ENCODE assay signal across 31 cellular contexts in the genomic region with DNA sequence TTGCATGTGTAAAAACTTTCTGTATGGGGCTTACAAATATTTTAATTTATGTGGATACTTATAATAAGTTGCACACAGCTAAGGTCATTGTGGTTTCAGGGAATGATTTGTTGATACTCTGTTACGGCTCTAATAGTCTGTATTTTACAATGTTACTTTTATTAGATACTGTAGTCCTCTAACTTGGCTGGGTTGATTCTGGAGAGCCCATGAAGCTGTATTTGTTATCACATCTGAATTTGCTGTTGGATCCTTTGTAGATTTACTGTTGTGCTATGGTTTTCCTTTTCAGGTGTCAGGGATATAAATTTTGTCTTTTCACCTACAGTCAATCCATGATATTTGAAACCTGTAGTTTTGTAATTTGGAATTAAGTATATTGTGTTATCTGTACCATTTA.
"Had no signal": no experiment of that assay in that cellular context is flagged by ENCODE, and none has a peak within 500 bp of the region (broad histone marks: within the 10 kb centered on the region; RNA-seq: fewer than 3 reads in every experiment).

No MANE protein-coding gene starts in this region.

- H3K36me3 ChIP-seq: ascending aorta, breast epithelium, cardiac muscle cell, colonic mucosa, gastrocnemius medialis had no signal

- H3K27ac ChIP-seq: ascending aorta, breast epithelium, colonic mucosa had no signal

- H3K4me3 ChIP-seq: ascending aorta, breast epithelium, cardiac muscle cell, colonic mucosa, gastrocnemius medialis had no signal

- DNase-seq: activated CD4-positive, alpha-beta memory T cell treated with anti-CD3 and anti-CD28 coated beads, Interleukin-2, amount 10 ng/mL, durations not matched to agents 7 days and 5 days; activated CD4-positive, alpha-beta T cell treated with anti-CD3 and anti-CD28 coated beads for 1 hour; activated CD4-positive, alpha-beta T cell treated with anti-CD3 and anti-CD28 coated beads for 4 hours; activated CD4-positive, alpha-beta T cell treated with anti-CD3 and anti-CD28 coated beads, Interleukin-2, amount 10 ng/mL, durations not matched to agents 7 days and 5 days; activated CD4-positive, alpha-beta T cell treated with anti-CD3 and anti-CD28 coated beads, Interleukin-2, amount 50 U/mL, for 4 hours; activated CD8-positive, alpha-beta memory T cell treated with anti-CD3 and anti-CD28 coated beads, Interleukin-2, amount 50 U/mL, for 48 hours; activated gamma-delta T cell; activated naive CD4-positive, alpha-beta T cell; activated naive CD4-positive, alpha-beta T cell treated with anti-CD3 and anti-CD28 coated beads, Interleukin-2, amount 10 ng/mL, durations not matched to agents 7 days and 5 days; activated naive CD8-positive, alpha-beta T cell treated with anti-CD3 and anti-CD28 coated beads, Interleukin-2, amount 10 ng/mL, durations not matched to agents 7 days and 5 days; activated T-cell treated with anti-CD3 and anti-CD28 coated beads for 4 hours; activated T-cell treated with anti-CD3 and anti-CD28 coated beads, Interleukin-2, amount 50 U/mL, for 24 hours; activated T-cell treated with anti-CD3 and anti-CD28 coated beads, Interleukin-2, amount 50 U/mL, for 72 hours; central memory CD4-positive, alpha-beta T cell; cerebellar nuclear complex; colonic mucosa; effector CD8-positive, alpha-beta T cell; foreskin fibroblast; gastrocnemius medialis; head of caudate nucleus; hippocampal formation; T1000 had no signal

- H3K9me3 Mint-ChIP-seq: activated CD4-positive, alpha-beta memory T cell treated with anti-CD3 and anti-CD28 coated beads, Interleukin-2, amount 10 ng/mL, durations not matched to agents 7 days and 5 days; activated naive CD4-positive, alpha-beta T cell treated with anti-CD3 and anti-CD28 coated beads, Interleukin-2, amount 10 ng/mL, durations not matched to agents 7 days and 5 days; activated naive CD4-positive, alpha-beta T cell treated with anti-CD3 and anti-CD28 coated beads, Interleukin-2, amount 50 U/mL, for 72 hours; activated naive CD8-positive, alpha-beta T cell treated with anti-CD3 and anti-CD28 coated beads, Interleukin-2, amount 10 ng/mL, durations not matched to agents 7 days and 5 days; activated T-cell treated with anti-CD3 and anti-CD28 coated beads, Interleukin-2, amount 50 U/mL, for 24 hours; activated T-cell treated with anti-CD3 and anti-CD28 coated beads, Interleukin-2, amount 50 U/mL, for 72 hours; brain; T-helper 1 cell treated with Interleukin-12 subunit alpha and Interleukin-12 subunit beta and Interleukin-4 antibody, amounts not matched to agents 30 μg/mL and 1 μg/mL, for 36 hours; T-helper 2 cell treated with Interferon-gamma antibody and Interleukin-4, amounts not matched to agents 5 μg/mL and 100 μg/mL, for 36 hours; WTC11 had no signal

- H3K4me1 Mint-ChIP-seq: activated naive CD4-positive, alpha-beta T cell treated with anti-CD3 and anti-CD28 coated beads, Interleukin-2, amount 10 ng/mL, durations not matched to agents 7 days and 5 days had no signal

- H3K27me3 Mint-ChIP-seq: activated CD4-positive, alpha-beta memory T cell treated with anti-CD3 and anti-CD28 coated beads, Interleukin-2, amount 10 ng/mL, durations not matched to agents 7 days and 5 days; activated CD4-positive, alpha-beta T cell treated with anti-CD3 and anti-CD28 coated beads, Interleukin-2, amount 10 ng/mL, durations not matched to agents 7 days and 5 days; activated naive CD4-positive, alpha-beta T cell treated with anti-CD3 and anti-CD28 coated beads, Interleukin-2, amount 10 ng/mL, durations not matched to agents 7 days and 5 days; activated naive CD8-positive, alpha-beta T cell treated with anti-CD3 and anti-CD28 coated beads, Interleukin-2, amount 10 ng/mL, durations not matched to agents 7 days and 5 days; activated T-cell treated with anti-CD3 and anti-CD28 coated beads, Interleukin-2, amount 50 U/mL, for 24 hours had no signal

- H3K4me3 Mint-ChIP-seq: activated CD4-positive, alpha-beta memory T cell treated with anti-CD3 and anti-CD28 coated beads, Interleukin-2, amount 10 ng/mL, durations not matched to agents 7 days and 5 days; activated CD4-positive, alpha-beta T cell treated with anti-CD3 and anti-CD28 coated beads, Interleukin-2, amount 10 ng/mL, durations not matched to agents 7 days and 5 days; activated naive CD4-positive, alpha-beta T cell treated with anti-CD3 and anti-CD28 coated beads, Interleukin-2, amount 10 ng/mL, durations not matched to agents 7 days and 5 days; activated naive CD8-positive, alpha-beta T cell treated with anti-CD3 and anti-CD28 coated beads, Interleukin-2, amount 10 ng/mL, durations not matched to agents 7 days and 5 days; activated T-cell treated with anti-CD3 and anti-CD28 coated beads, Interleukin-2, amount 50 U/mL, for 24 hours; activated T-cell treated with anti-CD3 and anti-CD28 coated beads, Interleukin-2, amount 50 U/mL, for 72 hours; brain; T-helper 1 cell treated with Interleukin-12 subunit alpha and Interleukin-12 subunit beta and Interleukin-4 antibody, amounts not matched to agents 30 μg/mL and 1 μg/mL, for 36 hours; T-helper 2 cell treated with Interferon-gamma antibody and Interleukin-4, amounts not matched to agents 5 μg/mL and 100 μg/mL, for 36 hours; WTC11 had no signal

- ATAC-seq: activated naive CD4-positive, alpha-beta T cell treated with anti-CD3 and anti-CD28 coated beads, Interleukin-2, amount 50 U/mL, for 72 hours; activated T-cell treated with anti-CD3 and anti-CD28 coated beads, Interleukin-2, amount 50 U/mL, for 72 hours; esophagus mucosa; gastrocnemius medialis; WTC11 had no signal

- H3K9me3 ChIP-seq: ascending aorta, breast epithelium, colonic mucosa, gastrocnemius medialis had no signal

- H3K27ac Mint-ChIP-seq: activated CD4-positive, alpha-beta T cell treated with anti-CD3 and anti-CD28 coated beads, Interleukin-2, amount 10 ng/mL, durations not matched to agents 7 days and 5 days; activated naive CD4-positive, alpha-beta T cell treated with anti-CD3 and anti-CD28 coated beads, Interleukin-2, amount 10 ng/mL, durations not matched to agents 7 days and 5 days; activated naive CD4-positive, alpha-beta T cell treated with anti-CD3 and anti-CD28 coated beads, Interleukin-2, amount 50 U/mL, for 72 hours; activated naive CD8-positive, alpha-beta T cell treated with anti-CD3 and anti-CD28 coated beads, Interleukin-2, amount 10 ng/mL, durations not matched to agents 7 days and 5 days; activated T-cell treated with anti-CD3 and anti-CD28 coated beads, Interleukin-2, amount 50 U/mL, for 24 hours; activated T-cell treated with anti-CD3 and anti-CD28 coated beads, Interleukin-2, amount 50 U/mL, for 72 hours; brain; T-helper 1 cell treated with Interleukin-12 subunit alpha and Interleukin-12 subunit beta and Interleukin-4 antibody, amounts not matched to agents 30 μg/mL and 1 μg/mL, for 36 hours; T-helper 2 cell treated with Interferon-gamma antibody and Interleukin-4, amounts not matched to agents 5 μg/mL and 100 μg/mL, for 36 hours had no signal

- H3K27me3 ChIP-seq: ascending aorta, breast epithelium, cardiac muscle cell, colonic mucosa, gastrocnemius medialis had no signal
